ENCODE assay signal across 14 cellular contexts in the genomic region with DNA sequence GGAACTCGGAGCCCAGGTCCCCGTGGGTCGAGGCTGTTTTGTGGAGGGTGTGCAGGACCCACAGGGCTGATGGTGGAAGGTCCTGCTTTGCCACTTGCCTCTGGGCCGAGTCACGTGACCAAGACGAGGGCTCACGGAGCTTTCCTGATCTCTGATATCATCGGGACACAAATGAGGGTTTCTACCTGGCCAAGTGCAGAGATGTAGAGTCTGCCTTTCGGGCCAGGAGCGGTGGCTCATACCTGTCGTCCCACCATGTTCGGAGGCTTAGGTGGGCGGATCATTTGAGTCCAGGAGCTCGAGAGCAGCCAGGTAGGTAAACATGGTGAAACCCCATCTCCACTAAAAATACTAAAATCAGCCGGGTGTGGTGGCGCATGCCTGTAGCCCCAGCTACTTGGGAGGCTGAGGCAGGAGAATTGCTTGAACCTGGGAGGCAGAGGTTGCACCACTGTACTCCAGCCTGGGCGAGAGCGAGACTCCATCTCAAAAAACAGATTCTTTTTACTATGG. TPM values are rescaled to one million over a fixed set of nuclear protein-coding genes. Genes with fewer than 3 reads are reported as not detected.
DNase-seq lines count a peak whose midpoint lies in the region; ATAC-seq and TF ChIP-seq lines count a peak whose summit lies in the region.
"Had no signal": no experiment of that assay in that cellular context is flagged by ENCODE, and none has a peak within 500 bp of the region (broad histone marks: within the 10 kb centered on the region; RNA-seq: fewer than 3 reads in every experiment).

No MANE protein-coding gene starts in this region.

- peaks cover 59% of the 10 kb centered on the region for H4K20me1 ChIP-seq in DND-41 (ENCODE audit: insufficient read depth, low read length)

- peaks cover 67% of the 10 kb centered on the region for H3K36me3 ChIP-seq in DND-41 (ENCODE audit: insufficient read depth, low read length)
- peaks cover 63% of the 10 kb centered on the region for H3K36me3 ChIP-seq in RWPE2 (ENCODE audit: low read depth)
- peaks cover 16 to 52% (median 38%) of the 10 kb centered on the region in 4 donors for H3K36me3 ChIP-seq in right lobe of liver

- H3K9me3 ChIP-seq in DND-41 (ENCODE audit: insufficient read depth, low read length, severe bottlenecking) = no peaks in the 10 kb centered on the region
- H3K9me3 ChIP-seq in RWPE2 (ENCODE audit: severe bottlenecking) = no peaks in the 10 kb centered on the region
- no peaks in the 10 kb centered on the region for H3K9me3 ChIP-seq in right lobe of liver
- H3K9me3 ChIP-seq: pancreas, thoracic aorta had no signal

- no peak overlapping the region for H3K4me2 ChIP-seq in DND-41 (ENCODE audit: insufficient read depth, low read length)

- DNase-seq in DND-41 (peak; percentile 23), RWPE2 (ENCODE audit: low spot score) (peak; percentile 71), right lobe of liver (peak in 2 of 3 donors; percentile 23 to 45), 8988T (no peak), natural killer cell (no peak)
- DNase-seq: activated naive CD4-positive, alpha-beta T cell treated with anti-CD3 and anti-CD28 coated beads for 36 hours; DMS79 treated with DMSO at 0.1 percent for 48 hours; immature natural killer cell; NCI-H1048 had no signal

- peaks cover 17 to 22% of the 10 kb centered on the region in 2 donors for H3K4me1 Mint-ChIP-seq in natural killer cell
- peaks cover 36% of the 10 kb centered on the region for H3K4me1 Mint-ChIP-seq in stimulated activated memory B cell treated with anti-CD40 and anti-IgM and Interleukin-4, amounts not matched to agents 10 μg/mL and 1 μg/mL and 100 μg/mL, for 72 hours

- H3K4me3 ChIP-seq in DND-41 (ENCODE audit: low read depth in 1 of 2, low read length in 2 of 2) (no peak overlapping the region), RWPE2 (ENCODE audit: severe bottlenecking) (no peak overlapping the region), right lobe of liver (no peak overlapping the region)
- H3K4me3 ChIP-seq: pancreas, thoracic aorta had no signal

- WGBS in right lobe of liver (ENCODE audit: insufficient coverage, low coverage, low lambda C conversion rate, missing lambda C conversion rate) = 96% methylated on average over 9 of the region's 18 CpGs

- H3K27me3 ChIP-seq in DND-41 (ENCODE audit: insufficient read depth, low read length, poor library complexity) (no peaks in the 10 kb centered on the region), RWPE2 (ENCODE audit: insufficient read depth, poor library complexity, severe bottlenecking) (no peaks in the 10 kb centered on the region), right lobe of liver (no peaks in the 10 kb centered on the region)
- H3K27me3 ChIP-seq: pancreas had no signal

- TF ChIP-seq POLR2A in right lobe of liver (IDR thresholded peaks at IDR 0.05) = no peak

- H3K9ac ChIP-seq in DND-41 (ENCODE audit: low read depth, low read length) = no peak overlapping the region

- intact Hi-C loops in right lobe of liver (cut with DNase I) (no loop called here), natural killer cell (cut with micrococcal nuclease) (no loop called here)

- H3K4me1 ChIP-seq in DND-41 (ENCODE audit: insufficient read depth, low read length) (peaks cover 16% of the 10 kb centered on the region), RWPE2 (ENCODE audit: insufficient read depth, poor library complexity, severe bottlenecking) (no peaks in the 10 kb centered on the region), right lobe of liver (peaks cover 0 to 9% (median 0%) of the 10 kb centered on the region in 4 donors)

- H3K27ac ChIP-seq in 22Rv1 (peak overlapping the region; percentile 56), DND-41 (ENCODE audit: low read length) (no peak overlapping the region), RWPE2 (ENCODE audit: poor library complexity, severe bottlenecking) (no peak overlapping the region), right lobe of liver (no peak overlapping the region)
- H3K27ac ChIP-seq: pancreas, thoracic aorta had no signal

- no peak overlapping the region for H2AFZ ChIP-seq in DND-41 (ENCODE audit: low read depth, low read length)

- H3K79me2 ChIP-seq in DND-41 (ENCODE audit: insufficient read depth, low read length) = peaks cover 41% of the 10 kb centered on the region

- TF ChIP-seq CTCF in 22Rv1 (IDR thresholded peaks at IDR 0.05) (no peak), DND-41 (IDR thresholded peaks at IDR 0.05; ENCODE audit: borderline replicate concordance, extremely low read depth, low read length, poor library complexity, severe bottlenecking) (no peak), RWPE2 (IDR thresholded peaks at IDR 0.05; ENCODE audit: poor library complexity, severe bottlenecking) (no peak), right lobe of liver (IDR thresholded peaks at IDR 0.05) (no peak), natural killer cell (IDR thresholded peaks at IDR 0.05) (no peak)

- H3K4me3 Mint-ChIP-seq in natural killer cell = no peak overlapping the region
- no peak overlapping the region for H3K4me3 Mint-ChIP-seq in stimulated activated memory B cell treated with anti-CD40 and anti-IgM and Interleukin-4, amounts not matched to agents 10 μg/mL and 1 μg/mL and 100 μg/mL, for 72 hours
- H3K4me3 Mint-ChIP-seq: activated naive CD4-positive, alpha-beta T cell treated with anti-CD3 and anti-CD28 coated beads for 36 hours; immature natural killer cell had no signal

- no peaks in the 10 kb centered on the region for H3K27me3 Mint-ChIP-seq in natural killer cell (ENCODE audit: low read depth in 2 of 2)
- no peaks in the 10 kb centered on the region for H3K27me3 Mint-ChIP-seq in stimulated activated memory B cell treated with anti-CD40 and anti-IgM and Interleukin-4, amounts not matched to agents 10 μg/mL and 1 μg/mL and 100 μg/mL, for 72 hours

- no peak overlapping the region for H3K27ac Mint-ChIP-seq in natural killer cell
- no peak overlapping the region for H3K27ac Mint-ChIP-seq in stimulated activated memory B cell treated with anti-CD40 and anti-IgM and Interleukin-4, amounts not matched to agents 10 μg/mL and 1 μg/mL and 100 μg/mL, for 72 hours

- H3K36me3 Mint-ChIP-seq in natural killer cell = no peaks in the 10 kb centered on the region
- H3K36me3 Mint-ChIP-seq in stimulated activated memory B cell treated with anti-CD40 and anti-IgM and Interleukin-4, amounts not matched to agents 10 μg/mL and 1 μg/mL and 100 μg/mL, for 72 hours = peaks cover 65% of the 10 kb centered on the region

- ATAC-seq in DND-41 (ENCODE audit: insufficient read depth, low read depth) (no peak), RWPE2 (ENCODE audit: low read depth) (no peak; the same call in 2 of the 3 replicates), right lobe of liver (peak in 1 of 4 donors; percentile 3), GM18520 (IDR thresholded peaks at IDR 0.05; ENCODE audit: unreplicated experiment) (no peak), natural killer cell (no peak)
- no peak for ATAC-seq in stimulated activated memory B cell treated with anti-CD40 and anti-IgM and Interleukin-4, amounts not matched to agents 10 μg/mL and 1 μg/mL and 100 μg/mL, for 72 hours

- no peaks in the 10 kb centered on the region for H3K9me3 Mint-ChIP-seq in natural killer cell
- H3K9me3 Mint-ChIP-seq in stimulated activated memory B cell treated with anti-CD40 and anti-IgM and Interleukin-4, amounts not matched to agents 10 μg/mL and 1 μg/mL and 100 μg/mL, for 72 hours = no peaks in the 10 kb centered on the region
- H3K9me3 Mint-ChIP-seq: activated naive CD4-positive, alpha-beta T cell treated with anti-CD3 and anti-CD28 coated beads for 36 hours; immature natural killer cell had no signal

RNA-seq across cellular contexts. Expression of a gene that starts 7.1 kb away (rescaled TPM):
- total RNA-seq in right lobe of liver (10 to 100 TPM; 44.3 to 87.8 (median 57.0) TPM), natural killer cell (100 to 1,000 TPM; 157 to 197 (median 178) TPM)

RNA-seq across cellular contexts. Expression of a gene that starts 48.2 kb away (rescaled TPM):
- total RNA-seq in right lobe of liver (1 to 10 TPM in 1 of 6 experiments, under 1 TPM in 5; 0.42 to 1.7 (median 0.69) TPM), natural killer cell (10 to 100 TPM in 1 of 3 donors, 1 to 10 TPM in 2; 3.3 to 97.9 (median 4.4) TPM)
- total RNA-seq: activated naive CD4-positive, alpha-beta T cell treated with anti-CD3 and anti-CD28 coated beads for 36 hours had no signal

Comparison
In these comparisons a context has a peak if more than half of its experiments do, and no peak if none do; other contexts are left out.
1. DNase-seq: peak in DND-41 (single experiment), RWPE2 (single experiment) and right lobe of liver (2 of 3); none in 8988T (single experiment) and natural killer cell (single experiment).